Comparison of ENCODE assay signal across 24 cellular contexts in the genomic region with DNA sequence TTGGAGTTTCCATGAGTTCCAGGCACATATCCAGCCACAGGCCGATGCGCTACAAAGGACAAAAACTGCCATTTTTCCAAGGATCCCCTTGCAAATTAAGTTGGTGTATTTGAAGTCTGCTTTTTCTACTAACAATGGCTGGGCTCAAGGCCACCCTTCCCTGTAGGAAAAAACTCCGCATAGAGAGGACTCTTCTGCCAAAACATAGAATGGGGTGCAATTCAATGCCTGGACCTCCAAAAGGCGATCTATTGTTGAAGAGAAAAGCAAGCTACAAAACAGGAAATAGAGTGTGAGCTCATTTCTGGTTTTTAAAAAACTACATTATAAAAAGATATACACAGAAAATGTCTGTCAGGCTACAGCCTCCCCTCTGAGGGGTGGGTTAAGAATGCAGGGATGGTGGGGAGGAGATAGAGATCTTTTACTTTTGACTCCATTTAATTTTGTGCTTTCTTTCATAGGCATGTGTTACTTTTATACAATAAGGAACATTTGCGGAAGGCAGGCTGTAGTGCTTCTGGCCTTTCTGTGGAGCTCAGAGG. TPM values are rescaled to one million over a fixed set of nuclear protein-coding genes. Genes with fewer than 3 reads are reported as not detected.
"Had no signal": no experiment of that assay in that cellular context is flagged by ENCODE, and none has a peak within 500 bp of the region (broad histone marks: within the 10 kb centered on the region; RNA-seq: fewer than 3 reads in every experiment).

No MANE protein-coding gene starts in this region.

- H3K4me3 ChIP-seq: lung, uterus had no signal

- DNase-seq: activated B cell treated with CpG ODN at 0.5 μM for 24 hours; activated CD4-positive, alpha-beta T cell treated with anti-CD3 and anti-CD28 coated beads for 36 hours; activated CD4-positive, alpha-beta T cell treated with anti-CD3 and anti-CD28 coated beads, Interleukin-2, amount 50 U/mL, for 4 hours; activated CD8-positive, alpha-beta memory T cell treated with anti-CD3 and anti-CD28 coated beads for 24 hours; activated CD8-positive, alpha-beta memory T cell treated with anti-CD3 and anti-CD28 coated beads, Interleukin-2, amount 50 U/mL, for 4 hours; activated T-cell treated with anti-CD3 and anti-CD28 coated beads, Interleukin-2, amount 50 U/mL, for 24 hours; aorta; central memory CD4-positive, alpha-beta T cell; midbrain; occipital lobe; stimulated activated CD4-positive, alpha-beta T cell treated with anti-CD3 and anti-CD28 coated beads, Interleukin-2, amount 100 ng/mL, for 48 hours; stimulated activated CD8-positive, alpha-beta memory T cell treated with anti-CD3 and anti-CD28 coated beads, Interleukin-4, amount 100 ng/mL, for 48 hours; stimulated activated naive B cell treated with anti-CD40 and anti-IgM and Interleukin-4, amounts not matched to agents 10 μg/mL and 1 μg/mL and 100 μg/mL, for 72 hours; SW 1271; T-helper 17 cell; uterus had no signal

- H3K27me3 ChIP-seq: uterus had no signal

- H3K27ac ChIP-seq: epithelial cell of prostate, uterus had no signal

- H3K36me3 ChIP-seq: uterus had no signal

- ATAC-seq: activated CD4-positive, alpha-beta T cell treated with anti-CD3 and anti-CD28 coated beads for 36 hours; activated naive CD4-positive, alpha-beta T cell treated with anti-CD3 and anti-CD28 coated beads, Interleukin-2, amount 50 U/mL, for 72 hours; activated T-helper 17 cell treated with anti-CD3 and anti-CD28 coated beads, Interleukin-2, amount 50 U/mL, for 72 hours; natural killer cell treated with Interleukin-12 subunit alpha and Interleukin-12 subunit beta and Interleukin-15 and Interleukin-18, amount 100 ng/mL, for 72 hours; stimulated activated naive B cell treated with anti-CD40 and anti-IgM and Interleukin-4, amounts not matched to agents 10 μg/mL and 1 μg/mL and 100 μg/mL, for 72 hours; T-helper 17 cell had no signal

- H3K9me3 ChIP-seq: uterus had no signal

- H3K4me1 ChIP-seq: uterus had no signal

RNA-seq across cellular contexts. Expression of a gene that starts 22.9 kb away (rescaled TPM):
- total RNA-seq: activated B cell treated with CpG ODN at 0.5 μM for 24 hours; activated CD4-positive, alpha-beta T cell treated with anti-CD3 and anti-CD28 coated beads for 36 hours; activated naive CD4-positive, alpha-beta T cell treated with anti-CD3 and anti-CD28 coated beads, Interleukin-2, amount 50 U/mL, for 72 hours; activated T-helper 17 cell treated with anti-CD3 and anti-CD28 coated beads, Interleukin-2, amount 50 U/mL, for 72 hours; aorta; fibroblast of villous mesenchyme; lung; natural killer cell treated with Interleukin-12 subunit alpha and Interleukin-12 subunit beta and Interleukin-15 and Interleukin-18, amount 100 ng/mL, for 72 hours; occipital lobe; renal cortical epithelial cell; T-helper 17 cell; temporal lobe; uterus had no signal
- polyA plus RNA-seq: aorta had no signal
